ENCODE assay signal across 8 cellular contexts in genomic region chrX:50903387-50904027, GRCh38. TPM values are rescaled to one million over a fixed set of nuclear protein-coding genes. Genes with fewer than 3 reads are reported as not detected.
DNase-seq lines count a peak whose midpoint lies in the region; ATAC-seq, FAIRE-seq and TF ChIP-seq lines count a peak whose summit lies in the region.

No MANE protein-coding gene starts in this region.

- no peaks in the 10 kb centered on the region for H3K27me3 ChIP-seq in right atrium auricular region
- no peaks in the 10 kb centered on the region for H3K27me3 ChIP-seq in K562 (ENCODE audit: control insufficient read depth in 2 of 2, insufficient read depth in 2 of 2, low read length in 2 of 2)
- no peaks in the 10 kb centered on the region for H3K27me3 ChIP-seq in sigmoid colon

- in situ Hi-C loops in K562 (cut with MboI) = no loop called here

- H3K79me2 ChIP-seq in K562 (ENCODE audit: control insufficient read depth, insufficient read depth, low read length) = no peaks in the 10 kb centered on the region

- TF ChIP-seq POLR2A in K562 (conservative IDR thresholded peaks at IDR 0.05) = no peak
- TF ChIP-seq POLR2A in sigmoid colon (IDR thresholded peaks at IDR 0.05) = no peak

- no peaks in the 10 kb centered on the region for H4K20me1 ChIP-seq in K562 (replicated peaks; ENCODE audit: control insufficient read depth, insufficient read depth, low read length)

- peak in 1 of 2 experiments; percentile 32; a peak in 1 of 4 replicates for TF ChIP-seq RAD21 in K562 (CRISPR knock-in tag; conservative IDR thresholded peaks at IDR 0.05 in 1 of 2, IDR thresholded peaks at IDR 0.05 in 1 of 2)

- POLR2A ChIA-PET in K562 (lab: Yijun Ruan, JAX) = interaction anchor here (0.5 to 1.1 kb wide), 2 partner anchors 10 to 1483 kb away, joined by 3 read pairs; no protein-coding TSS in a partner anchor

- H3K4me2 ChIP-seq in K562 (ENCODE audit: insufficient read depth, low read length) = no peak overlapping the region

- peak; percentile 78 for ATAC-seq in Right ventricle myocardium superior (ENCODE audit: poor library complexity)
- peak; percentile 83 for ATAC-seq in K562

- H3K36me3 ChIP-seq in right atrium auricular region (no peaks in the 10 kb centered on the region), K562 (ENCODE audit: control insufficient read depth, insufficient read depth, low read length) (no peaks in the 10 kb centered on the region), sigmoid colon (no peaks in the 10 kb centered on the region)

- TF ChIP-seq EP300 in K562 (IDR thresholded peaks at IDR 0.05; ENCODE audit: low read length) (no peak), sigmoid colon (IDR thresholded peaks at IDR 0.05) (no peak)

- BruUV-seq in K562 (replicated peaks; lab: Mats Ljungman, UMichigan) = no TSS peak

- DNase-seq in Right ventricle myocardium superior (no peak), right atrium auricular region (ENCODE audit: low spot score) (no peak), LNCaP clone FGC (ENCODE audit: low read depth) (no peak), K562 (ENCODE audit: extremely low read depth in 1 of 4, low spot score in 3 of 4) (peak; percentile 26 to 37 (median 33)), left kidney (ENCODE audit: low read depth, low spot score) (peak; percentile 66), sigmoid colon (no peak), NCI-H345 treated with DMSO at 0.1 percent for 48 hours (lab: John Stamatoyannopoulos, UW; ENCODE audit: unreplicated experiment) (no peak), NCI-H345 (lab: John Stamatoyannopoulos, UW) (no peak)

- no peak overlapping the region for H3K4me3 ChIP-seq in right atrium auricular region
- no peak overlapping the region for H3K4me3 ChIP-seq in LNCaP clone FGC (ENCODE audit: low read depth, low read length)
- no peak overlapping the region for H3K4me3 ChIP-seq in K562
- no peak overlapping the region for H3K4me3 ChIP-seq in sigmoid colon

- TF ChIP-seq CTCF in right atrium auricular region (IDR thresholded peaks at IDR 0.05) (peak in 1 of 2 donors; percentile 70), LNCaP clone FGC (IDR thresholded peaks at IDR 0.05; ENCODE audit: control insufficient read depth, extremely low read depth, insufficient read depth) (peak; percentile 50), K562 (IDR thresholded peaks at IDR 0.05 in 2 of 3, conservative IDR thresholded peaks at IDR 0.05 in 1 of 3; ENCODE audit: insufficient read depth in 2 of 3, low read depth in 1 of 3, low read length in 3 of 3) (peak; percentile 43 to 55 (median 51); a peak in 4 of 6 replicates), sigmoid colon (IDR thresholded peaks at IDR 0.05) (peak in 1 of 4 experiments; percentile 39)

- no peaks in the 10 kb centered on the region for H3K9me1 ChIP-seq in K562 (ENCODE audit: control insufficient read depth, insufficient read depth, low read length)

- FAIRE-seq in K562 (lab: Jason Lieb, UNC) = peak; percentile 56

- H3K9ac ChIP-seq in K562 (ENCODE audit: insufficient read depth in 1 of 2, low read depth in 2 of 2, low read length in 2 of 2) = no peak overlapping the region

- CTCF ChIA-PET in K562 (lab: Yijun Ruan, JAX; ENCODE audit: low intra/inter-chr PET ratio) = no interaction called here

- intact Hi-C loops in Right ventricle myocardium superior (cut with DNase I) = loop anchor here (5.0 kb wide), 1 partner anchor 156 kb away; no protein-coding TSS in a partner anchor
- intact Hi-C loops in K562 (cut with micrococcal nuclease) = no loop called here
- intact Hi-C loops in sigmoid colon (cut with DNase I) = loop anchor here (5.0 kb wide), 1 partner anchor 156 kb away; no protein-coding TSS in a partner anchor

- H3K9me3 ChIP-seq in right atrium auricular region (no peaks in the 10 kb centered on the region), K562 (replicated peaks; ENCODE audit: control insufficient read depth, insufficient read depth, low read depth, low read length) (no peaks in the 10 kb centered on the region), sigmoid colon (no peaks in the 10 kb centered on the region)

- H2AFZ ChIP-seq in K562 (ENCODE audit: low read depth, low read length) = no peak overlapping the region

- H3K4me1 ChIP-seq in right atrium auricular region (no peaks in the 10 kb centered on the region), K562 (replicated peaks in 1 of 2; ENCODE audit: control insufficient read depth in 2 of 2, insufficient read depth in 2 of 2, low read length in 2 of 2) (no peaks in the 10 kb centered on the region), sigmoid colon (no peaks in the 10 kb centered on the region)

- H3K27ac ChIP-seq in right atrium auricular region (no peak overlapping the region), K562 (ENCODE audit: extremely low read depth, low read depth, low read length) (no peak overlapping the region), sigmoid colon (no peak overlapping the region)

- WGBS in K562 (ENCODE audit: insufficient coverage, low coverage, missing lambda C conversion rate) = 9% methylated on average over 8 of the region's 8 CpGs
- WGBS in sigmoid colon, 2 donors = 26 to 38% methylated on average over 8 of the region's 8 CpGs

TF ChIP-seq in K562, 482 proteins besides CTCF, POLR2A, EP300 and RAD21:
- TF ChIP-seq JUNB (CRISPR knock-in tag; conservative IDR thresholded peaks at IDR 0.05) (no peak), VEZF1 (CRISPR knock-in tag; IDR thresholded peaks at IDR 0.05) (peak; percentile 22; the same call in 1 of the 2 replicates)

RNA-seq across cellular contexts. Expression of gene BMP15, which starts 7.0 kb away (rescaled TPM):
- not detected for total RNA-seq in Right ventricle myocardium superior
- total RNA-seq in right atrium auricular region = not detected
- total RNA-seq in K562 (2011; cell fraction: chromatin; rRNA removed; ENCODE audit: low replicate concordance) = not detected in 2 replicates
- total RNA-seq in K562 (2011; cell fraction: nucleolus; rRNA removed) = not detected in 2 replicates
- total RNA-seq in K562 (2011; cell fraction: nucleoplasm; rRNA removed) = not detected in 2 replicates
- not detected in 2 replicates for total RNA-seq in K562 (2014; rRNA removed)
- total RNA-seq in K562 (2014; rRNA removed; fragmentation: Illumina TruSeq; extraction: Trizol) = not detected in 2 replicates
- not detected in 2 replicates for total RNA-seq in K562 (2015; rRNA removed; fragmentation: Illumina TruSeq; extraction: Trizol)
- total RNA-seq in K562 (2021) = not detected in 2 replicates
- not detected in 2 replicates for polyA plus RNA-seq in K562 (2011; rRNA removed)
- polyA plus RNA-seq in K562 (2011; cell fraction: cytosol; rRNA removed) = not detected in 2 replicates
- polyA plus RNA-seq in K562 (2011; cell fraction: nucleus; rRNA removed) = not detected in 2 replicates
- polyA plus RNA-seq in K562 (2012) = not detected in 2 replicates
- not detected in 2 replicates for polyA plus RNA-seq in K562 (2014; fragmentation: Illumina TruSeq; extraction: Trizol)
- not detected for polyA plus RNA-seq in K562 (2014; fragmentation: Nextera tagmentation; extraction: Ambion mirVana)
- not detected in 2 replicates for polyA plus RNA-seq in K562 (2014; rRNA removed)
- polyA minus RNA-seq in K562 (2011; rRNA and poly(A)+ RNA removed) = not detected in 2 replicates
- polyA minus RNA-seq in K562 (2011; cell fraction: cytosol; rRNA and poly(A)+ RNA removed) = not detected in 2 replicates
- polyA minus RNA-seq in K562 (2011; cell fraction: nucleus; rRNA and poly(A)+ RNA removed) = not detected in 2 replicates
- not detected for total RNA-seq in sigmoid colon
- polyA plus RNA-seq in sigmoid colon = not detected

Comparison
In these comparisons a context has a peak if more than half of its experiments do, and no peak if none do; other contexts are left out.
1. DNase-seq: peak in K562 (4 of 4) and left kidney (single experiment); none in Right ventricle myocardium superior (single experiment), right atrium auricular region (single experiment), LNCaP clone FGC (single experiment), sigmoid colon (single experiment), NCI-H345 treated with DMSO at 0.1 percent for 48 hours (single experiment) and NCI-H345 (single experiment).